In the genomic region with DNA sequence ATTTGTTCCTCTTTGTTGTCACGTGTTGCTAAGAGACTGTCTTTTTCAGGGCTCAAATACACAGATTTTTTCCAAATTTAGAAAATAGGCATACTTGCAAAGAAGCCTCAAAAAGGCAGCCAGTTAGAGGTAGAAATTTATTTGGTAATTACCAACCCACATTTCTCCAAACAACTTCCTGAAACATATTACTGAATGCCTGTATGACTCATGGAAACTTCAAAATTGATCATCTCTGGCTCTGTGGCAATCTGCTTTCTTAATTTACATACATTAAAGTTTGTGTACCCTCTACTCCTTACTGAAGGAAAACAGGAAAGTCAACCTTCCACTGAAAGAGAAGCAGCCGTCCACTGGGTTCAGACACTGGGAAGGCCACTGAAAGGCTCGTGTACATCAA, we compare ENCODE assay signal across 17 cellular contexts. TPM values are rescaled to one million over a fixed set of nuclear protein-coding genes. Genes with fewer than 3 reads are reported as not detected.
DNase-seq lines count a peak whose midpoint lies in the region; ATAC-seq and TF ChIP-seq lines count a peak whose summit lies in the region.
"Had no signal": no experiment of that assay in that cellular context is flagged by ENCODE, and none has a peak within 500 bp of the region (broad histone marks: within the 10 kb centered on the region; RNA-seq: fewer than 3 reads in every experiment).

No MANE protein-coding gene starts in this region.

- H3F3A ChIP-seq in GM23248 (ENCODE audit: insufficient read depth): no peaks in the 10 kb centered on the region

- no peak for TF ChIP-seq CTCF in choroid plexus epithelial cell (conservative IDR thresholded peaks at IDR 0.05; ENCODE audit: low read depth, low read length)
- TF ChIP-seq CTCF in osteocyte (IDR thresholded peaks at IDR 0.05): no peak
- TF ChIP-seq CTCF in osteoblast (IDR thresholded peaks at IDR 0.05; ENCODE audit: extremely low read depth, low read depth, low read length): no peak

- H3K4me1 ChIP-seq in GM23248 (ENCODE audit: insufficient read depth): no peaks in the 10 kb centered on the region
- H3K4me1 ChIP-seq in osteoblast (ENCODE audit: insufficient read depth, low read length): peaks cover 3% of the 10 kb centered on the region
- H3K4me1 ChIP-seq: BE2C had no signal

- no peak overlapping the region for H3K4me3 Mint-ChIP-seq in osteocyte (ENCODE audit: unreplicated experiment)
- H3K4me3 Mint-ChIP-seq: activated CD8-positive, alpha-beta T cell treated with anti-CD3 and anti-CD28 coated beads, Interleukin-2, amount 10 ng/mL, durations not matched to agents 7 days and 5 days; memory B cell had no signal

- H3K27me3 ChIP-seq in GM23248 (replicated peaks; ENCODE audit: insufficient read depth) (no peaks in the 10 kb centered on the region; the same call in 1 of the 2 replicates), osteoblast (ENCODE audit: insufficient read depth, low read length) (no peaks in the 10 kb centered on the region)
- H3K27me3 ChIP-seq: adrenal gland, BE2C had no signal

- H3K9me3 Mint-ChIP-seq in osteocyte (ENCODE audit: unreplicated experiment): no peaks in the 10 kb centered on the region
- H3K9me3 Mint-ChIP-seq: memory B cell had no signal

- peak; percentile 7 for DNase-seq in GM23248
- peak; percentile 52 to 94 for DNase-seq in NOMO-1 (lab: John Stamatoyannopoulos, UW; ENCODE audit: unreplicated experiment in 2 of 2)
- peak; percentile 31 for DNase-seq in choroid plexus epithelial cell (ENCODE audit: low read depth)
- DNase-seq in osteocyte (ENCODE audit: extremely low spot score, unreplicated experiment): no peak
- DNase-seq in stimulated activated naive CD4-positive, alpha-beta T cell treated with Interleukin-2 at 50 U/mL for 16 hours (lab: John Stamatoyannopoulos, UW): no peak
- no peak for DNase-seq in NCI-H2227 treated with DMSO at 0.1 percent for 48 hours (lab: John Stamatoyannopoulos, UW)
- DNase-seq in osteoblast (ENCODE audit: insufficient read length, low spot score, missing footprints): no peak
- DNase-seq: activated CD8-positive, alpha-beta T cell treated with anti-CD3 and anti-CD28 coated beads, Interleukin-2, amount 10 ng/mL, durations not matched to agents 7 days and 5 days; adrenal gland; BE2C; cerebellar nuclear complex; DND-41; KG1; NCI-H1436; stimulated activated CD4-positive, alpha-beta T cell treated with anti-CD3 and anti-CD28 coated beads, Interleukin-4, amount 100 ng/mL, for 24 hours had no signal

- no peaks in the 10 kb centered on the region for H3K27me3 Mint-ChIP-seq in osteocyte (ENCODE audit: unreplicated experiment)
- H3K27me3 Mint-ChIP-seq: memory B cell had no signal

- WGBS in GM23248 (ENCODE audit: low coverage in 1 of 2, low lambda C conversion rate in 2 of 2, missing lambda C conversion rate in 2 of 2), 2 experiments: 58 to 66% methylated on average over 3 of the region's 3 CpGs

- no peaks in the 10 kb centered on the region for H4K20me1 ChIP-seq in GM23248 (ENCODE audit: insufficient read depth)
- H4K20me1 ChIP-seq in osteoblast (ENCODE audit: insufficient read depth, low read length): no peaks in the 10 kb centered on the region

- no peaks in the 10 kb centered on the region for H3K9me2 ChIP-seq in GM23248 (ENCODE audit: insufficient read depth)

- H3K27ac ChIP-seq in GM23248: no peak overlapping the region
- H3K27ac ChIP-seq in osteoblast (ENCODE audit: low read depth, low read length): no peak overlapping the region
- H3K27ac ChIP-seq: adrenal gland had no signal

- no peak overlapping the region for H3K9ac ChIP-seq in GM23248

- H3K4me2 ChIP-seq in GM23248 (ENCODE audit: unreplicated experiment): no peak overlapping the region
- no peak overlapping the region for H3K4me2 ChIP-seq in osteoblast (ENCODE audit: insufficient read depth, low read length)

- H2AFZ ChIP-seq in GM23248 (no peak overlapping the region), osteoblast (ENCODE audit: low read length) (no peak overlapping the region)

- H3K9me3 ChIP-seq in GM23248 (ENCODE audit: low read depth) (no peaks in the 10 kb centered on the region), osteoblast (ENCODE audit: low read depth, low read length) (no peaks in the 10 kb centered on the region)
- H3K9me3 ChIP-seq: adrenal gland, BE2C had no signal

- in situ Hi-C loops in GM23248 (cut with MboI): no loop called here

- H3K4me1 Mint-ChIP-seq in osteocyte (ENCODE audit: unreplicated experiment): peaks cover 65% of the 10 kb centered on the region
- H3K4me1 Mint-ChIP-seq: memory B cell had no signal

- H3K4me3 ChIP-seq in GM23248: no peak overlapping the region
- no peak overlapping the region for H3K4me3 ChIP-seq in choroid plexus epithelial cell (ENCODE audit: low read depth, low read length)
- no peak overlapping the region for H3K4me3 ChIP-seq in osteoblast (ENCODE audit: insufficient read depth, low read length)
- H3K4me3 ChIP-seq: adrenal gland had no signal

- H3K36me3 ChIP-seq in GM23248 (ENCODE audit: low read depth): no peaks in the 10 kb centered on the region
- H3K36me3 ChIP-seq in osteoblast (ENCODE audit: insufficient read depth, low read length): no peaks in the 10 kb centered on the region
- H3K36me3 ChIP-seq: adrenal gland, BE2C had no signal

- ATAC-seq in GM18858 (IDR thresholded peaks at IDR 0.05; ENCODE audit: unreplicated experiment): no peak
- ATAC-seq: activated CD8-positive, alpha-beta T cell treated with anti-CD3 and anti-CD28 coated beads, Interleukin-2, amount 10 ng/mL, durations not matched to agents 7 days and 5 days had no signal

- peaks cover 8% of the 10 kb centered on the region for H3K36me3 Mint-ChIP-seq in osteocyte (ENCODE audit: unreplicated experiment)
- H3K36me3 Mint-ChIP-seq: memory B cell had no signal

- H3K79me2 ChIP-seq in GM23248 (ENCODE audit: insufficient read depth) (no peaks in the 10 kb centered on the region), osteoblast (ENCODE audit: insufficient read depth, low read length) (peaks cover 4% of the 10 kb centered on the region)

- H3K27ac Mint-ChIP-seq in osteocyte (ENCODE audit: unreplicated experiment): peak overlapping the region; percentile 57
- H3K27ac Mint-ChIP-seq: activated CD8-positive, alpha-beta T cell treated with anti-CD3 and anti-CD28 coated beads, Interleukin-2, amount 10 ng/mL, durations not matched to agents 7 days and 5 days; memory B cell had no signal

RNA-seq across cellular contexts. Expression of gene PPM1H, which starts 36.4 kb away (rescaled TPM):
- total RNA-seq in GM23248 (2014; rRNA removed; shearing (Covaris generic)): 0.13 and 1.2 TPM in 2 replicates
- 0.03 and 0.13 TPM in 2 replicates for polyA plus RNA-seq in GM23248 (2016; fragmentation: Nextera tagmentation; extraction: Ambion mirVana)
- total RNA-seq in osteocyte (60.8 and 67.0 TPM in 2 replicates), osteoblast (13.0 and 13.4 TPM in 2 replicates)
- total RNA-seq: activated CD8-positive, alpha-beta T cell treated with anti-CD3 and anti-CD28 coated beads, Interleukin-2, amount 10 ng/mL, durations not matched to agents 7 days and 5 days had no signal

Comparison
In these comparisons a context has a peak if more than half of its experiments do, and no peak if none do; other contexts are left out.
1. DNase-seq: peak in GM23248 (single experiment), NOMO-1 (2 of 2) and choroid plexus epithelial cell (single experiment); none in osteocyte (single experiment), stimulated activated naive CD4-positive, alpha-beta T cell treated with Interleukin-2 at 50 U/mL for 16 hours (single experiment), NCI-H2227 treated with DMSO at 0.1 percent for 48 hours (single experiment) and osteoblast (single experiment).